Comparison of ENCODE assay signal across 16 cellular contexts in the genomic region with DNA sequence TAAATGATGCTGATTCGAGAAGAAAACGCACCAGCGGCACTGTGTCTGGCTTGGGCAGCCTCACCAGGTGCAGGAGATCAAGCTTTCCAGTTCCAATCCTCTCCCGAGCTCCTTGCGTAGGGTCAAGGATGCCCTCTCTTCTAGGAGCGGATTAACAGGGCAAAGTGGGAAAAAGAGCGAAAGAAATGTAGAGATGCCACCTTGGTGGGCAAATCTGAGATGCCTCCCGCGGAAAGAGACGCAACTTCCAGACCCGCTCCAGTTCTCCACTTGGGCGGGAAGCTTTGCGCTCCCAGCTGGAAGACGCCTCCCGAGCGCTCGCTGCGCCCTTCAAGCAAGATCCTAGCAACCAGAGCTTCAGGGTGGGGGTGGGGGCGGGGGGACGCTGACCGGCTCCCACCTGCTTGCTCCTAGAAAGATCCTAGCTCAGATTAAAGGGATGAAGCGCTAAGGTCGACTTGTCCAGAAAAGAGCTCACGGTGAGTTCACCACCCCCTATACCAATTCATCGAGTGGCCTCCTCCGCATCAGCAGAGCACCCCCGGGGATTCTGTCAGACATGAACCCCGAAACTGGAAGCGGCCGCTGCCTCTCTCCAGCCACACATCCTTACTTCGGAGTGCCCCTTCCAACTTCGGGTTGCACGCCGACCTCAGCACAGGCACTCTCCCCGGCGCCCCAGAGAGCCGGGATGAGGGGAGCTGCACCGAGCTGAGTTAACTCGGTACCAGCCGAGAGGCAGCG. TPM values are rescaled to one million over a fixed set of nuclear protein-coding genes. Genes with fewer than 3 reads are reported as not detected.
DNase-seq lines count a peak whose midpoint lies in the region; ATAC-seq and TF ChIP-seq lines count a peak whose summit lies in the region.
"Had no signal": no experiment of that assay in that cellular context is flagged by ENCODE, and none has a peak within 500 bp of the region (broad histone marks: within the 10 kb centered on the region; RNA-seq: fewer than 3 reads in every experiment).

No MANE protein-coding gene starts in this region.

- no peak for DNase-seq in activated naive CD4-positive, alpha-beta T cell treated with anti-CD3 and anti-CD28 coated beads for 36 hours
- no peak for DNase-seq in activated naive CD4-positive, alpha-beta T cell treated with Interleukin-2 at 50 U/mL for 16 hours
- DNase-seq in mesothelial cell of epicardium (ENCODE audit: low spot score in 2 of 2, unreplicated experiment in 2 of 2) (no peak), thoracic aorta (ENCODE audit: low spot score) (no peak)
- DNase-seq in CD4-positive, alpha-beta memory T cell = no peak
- DNase-seq: DND-41, NCI-H1092 had no signal

- CTCF ChIA-PET in activated naive CD4-positive, alpha-beta T cell treated with anti-CD3 and anti-CD28 coated beads for 36 hours (lab: Charles Lee) = interaction anchor here (0.6 kb wide), 1 partner anchor 762 kb away, joined by 3 read pairs; no protein-coding TSS in a partner anchor
- CTCF ChIA-PET in CD4-positive, alpha-beta memory T cell (lab: Charles Lee; ENCODE audit: partially characterized antibody) = interaction anchor here (0.6 to 1.4 kb wide), 2 partner anchors 18 to 25 kb away, joined by 3 to 7 read pairs; no protein-coding TSS in a partner anchor

- no peaks in the 10 kb centered on the region for H3K36me3 Mint-ChIP-seq in activated naive CD4-positive, alpha-beta T cell treated with anti-CD3 and anti-CD28 coated beads for 36 hours (ENCODE audit: low read depth)
- H3K36me3 Mint-ChIP-seq in brain (no peaks in the 10 kb centered on the region), mesothelial cell of epicardium (no peaks in the 10 kb centered on the region)
- no peaks in the 10 kb centered on the region for H3K36me3 Mint-ChIP-seq in CD4-positive, alpha-beta memory T cell

- no peak overlapping the region for H3K27ac Mint-ChIP-seq in activated naive CD4-positive, alpha-beta T cell treated with anti-CD3 and anti-CD28 coated beads for 36 hours
- no peak overlapping the region for H3K27ac Mint-ChIP-seq in brain
- H3K27ac Mint-ChIP-seq in mesothelial cell of epicardium = no peak overlapping the region
- H3K27ac Mint-ChIP-seq in CD4-positive, alpha-beta memory T cell = no peak overlapping the region

- no peak for TF ChIP-seq CTCF in brain (conservative IDR thresholded peaks at IDR 0.05)
- no peak for TF ChIP-seq CTCF in mesothelial cell of epicardium (IDR thresholded peaks at IDR 0.05; ENCODE audit: unreplicated experiment)
- TF ChIP-seq CTCF in thoracic aorta (IDR thresholded peaks at IDR 0.05) = no peak

- peak overlapping the region; percentile 57 for H3K4me3 Mint-ChIP-seq in activated naive CD4-positive, alpha-beta T cell treated with anti-CD3 and anti-CD28 coated beads for 36 hours
- H3K4me3 Mint-ChIP-seq in brain (peak overlapping the region; percentile 41 to 85 (median 78)), mesothelial cell of epicardium (peak overlapping the region; percentile 63)
- peak overlapping the region in 2 of 8 donors; percentile 13 to 54 for H3K4me3 Mint-ChIP-seq in CD4-positive, alpha-beta memory T cell

- peaks cover 61% of the 10 kb centered on the region for H3K27me3 Mint-ChIP-seq in activated naive CD4-positive, alpha-beta T cell treated with anti-CD3 and anti-CD28 coated beads for 36 hours (ENCODE audit: low read depth)
- peaks cover 84% of the 10 kb centered on the region for H3K27me3 Mint-ChIP-seq in brain
- peaks cover 92% of the 10 kb centered on the region for H3K27me3 Mint-ChIP-seq in mesothelial cell of epicardium (ENCODE audit: low read depth)
- H3K27me3 Mint-ChIP-seq in CD4-positive, alpha-beta memory T cell = peaks cover 47 to 48% of the 10 kb centered on the region in 2 donors

- no peak for ATAC-seq in thoracic aorta (ENCODE audit: insufficient number of reproducible peaks, low FRiP score, low read depth)
- no peak for ATAC-seq in HG03139 (IDR thresholded peaks at IDR 0.05; ENCODE audit: unreplicated experiment)
- no peak for ATAC-seq in GM19328 (IDR thresholded peaks at IDR 0.05; ENCODE audit: unreplicated experiment)

- no peaks in the 10 kb centered on the region for H3K9me3 Mint-ChIP-seq in activated naive CD4-positive, alpha-beta T cell treated with anti-CD3 and anti-CD28 coated beads for 36 hours
- peaks cover 0 to 2% (median 0%) of the 10 kb centered on the region in 5 experiments for H3K9me3 Mint-ChIP-seq in brain
- H3K9me3 Mint-ChIP-seq in mesothelial cell of epicardium = no peaks in the 10 kb centered on the region
- H3K9me3 Mint-ChIP-seq in CD4-positive, alpha-beta memory T cell = peaks cover 0 to 2% (median 0%) of the 10 kb centered on the region in 8 donors

- H3K9me3 ChIP-seq in thoracic aorta = no peaks in the 10 kb centered on the region
- H3K9me3 ChIP-seq in CD4-positive, alpha-beta memory T cell (ENCODE audit: control insufficient read depth in 1 of 2, low read length in 2 of 2) = no peaks in the 10 kb centered on the region
- H3K9me3 ChIP-seq: gastroesophageal sphincter, SK-N-SH, thyroid gland had no signal

- POLR2A ChIA-PET in CD4-positive, alpha-beta memory T cell (lab: Charles Lee; ENCODE audit: partially characterized antibody) = no interaction called here

- peaks cover 0 to 12% of the 10 kb centered on the region in 2 donors for H3K4me1 ChIP-seq in thoracic aorta (ENCODE audit: control insufficient read depth in 1 of 2, low read depth in 2 of 2)
- H3K4me1 ChIP-seq in CD4-positive, alpha-beta memory T cell (ENCODE audit: insufficient read depth, low read length) = no peaks in the 10 kb centered on the region

- H3K36me3 ChIP-seq in thoracic aorta = no peaks in the 10 kb centered on the region
- H3K36me3 ChIP-seq in CD4-positive, alpha-beta memory T cell (ENCODE audit: insufficient read depth, low read length) = no peaks in the 10 kb centered on the region
- H3K36me3 ChIP-seq: gastroesophageal sphincter, thyroid gland had no signal

- no peaks in the 10 kb centered on the region for H3K27me3 ChIP-seq in thoracic aorta (replicated peaks; ENCODE audit: insufficient read depth)
- peaks cover 12% of the 10 kb centered on the region for H3K27me3 ChIP-seq in CD4-positive, alpha-beta memory T cell (ENCODE audit: insufficient read depth, low read length)

- H3K4me3 ChIP-seq in thoracic aorta = peak overlapping the region; percentile 53
- H3K4me3 ChIP-seq in CD4-positive, alpha-beta memory T cell (ENCODE audit: low read length in 2 of 2) = no peak overlapping the region
- H3K4me3 ChIP-seq: thyroid gland had no signal

- intact Hi-C loops in activated naive CD4-positive, alpha-beta T cell treated with anti-CD3 and anti-CD28 coated beads for 36 hours (cut with micrococcal nuclease) = no loop called here
- intact Hi-C loops in CD4-positive, alpha-beta memory T cell (cut with micrococcal nuclease) = no loop called here

- H3K27ac ChIP-seq in thoracic aorta = no peak overlapping the region
- H3K27ac ChIP-seq in CD4-positive, alpha-beta memory T cell (ENCODE audit: low read depth, low read length) = no peak overlapping the region
- H3K27ac ChIP-seq: gastroesophageal sphincter, thyroid gland had no signal

- peaks cover 9% of the 10 kb centered on the region for H3K4me1 Mint-ChIP-seq in activated naive CD4-positive, alpha-beta T cell treated with anti-CD3 and anti-CD28 coated beads for 36 hours (ENCODE audit: low read depth)
- H3K4me1 Mint-ChIP-seq in brain (peaks cover 8% of the 10 kb centered on the region), mesothelial cell of epicardium (peaks cover 7% of the 10 kb centered on the region)
- peaks cover 0 to 14% (median 7%) of the 10 kb centered on the region in 4 donors for H3K4me1 Mint-ChIP-seq in CD4-positive, alpha-beta memory T cell

RNA-seq across cellular contexts. Expression of gene TAFA4, which starts 0.8 kb away (rescaled TPM):
- total RNA-seq in activated naive CD4-positive, alpha-beta T cell treated with anti-CD3 and anti-CD28 coated beads for 36 hours = not detected
- polyA plus RNA-seq in brain (ENCODE audit: insufficient read depth, low read depth, low replicate concordance) = 0.81 TPM
- total RNA-seq in mesothelial cell of epicardium (0.09 TPM in 1 of 3 replicates, not detected in the others), thoracic aorta (not detected)
- total RNA-seq in CD4-positive, alpha-beta memory T cell = not detected
- polyA plus RNA-seq in CD4-positive, alpha-beta memory T cell = not detected
- total RNA-seq: dermis microvascular lymphatic vessel endothelial cell, lung microvascular endothelial cell, renal cortical epithelial cell, thyroid gland had no signal
- polyA plus RNA-seq: SK-N-SH had no signal
